Comparison of ENCODE assay signal across 1 cellular context in genomic region chr17:32907583-32907982, GRCh38.
A peak's percentile ranks its signal among the peaks of the same experiment; 100 is the strongest.
TF ChIP-seq lines count a peak whose summit lies in the region.

No MANE protein-coding gene starts in this region.

TF ChIP-seq in K562, 482 proteins besides CTCF, POLR2A, EP300 and RAD21:
- TF ChIP-seq NFIC (IDR thresholded peaks at IDR 0.05) (peak; percentile 61), PRMT5 (CRISPR knock-in tag; IDR thresholded peaks at IDR 0.05) (no peak)
